Comparison of ENCODE assay signal across 8 cellular contexts in genomic region chr16:66552288-66553143, GRCh38. TPM values are rescaled to one million over a fixed set of nuclear protein-coding genes. Genes with fewer than 3 reads are reported as not detected.
A peak's percentile ranks its signal among the peaks of the same experiment; 100 is the strongest.
DNase-seq lines count a peak whose midpoint lies in the region; ATAC-seq and TF ChIP-seq lines count a peak whose summit lies in the region.

CKLF (plus strand) TSS chr16:66552576; CDS start chr16:66552716, 140 bp downstream.

- peak within 1 kb of the TSS; percentile 93 for H3K27ac Mint-ChIP-seq in CD4-positive, alpha-beta T cell

- TF ChIP-seq CTCF in CD4-positive, alpha-beta T cell (IDR thresholded peaks at IDR 0.05), result no peak

- peak within 1 kb of the TSS; percentile 92 for H3K4me3 Mint-ChIP-seq in CD4-positive, alpha-beta T cell

- ATAC-seq in CD4-positive, alpha-beta T cell (ENCODE audit: poor library complexity), result peak; percentile 68
- peak; percentile 69 for ATAC-seq in GM19467 (IDR thresholded peaks at IDR 0.05; ENCODE audit: unreplicated experiment)

- CTCF ChIA-PET in CD4-positive, alpha-beta T cell (lab: Charles Lee), result interaction anchor here (0.9 to 4.8 kb wide), 7 partner anchors 10 to 199 kb away, joined by 3 to 32 read pairs (median 7); partner anchors contain the start of gene DYNC1LI2

- H3K27ac ChIP-seq in CD4-positive, alpha-beta T cell (ENCODE audit: low read depth, low read length), result peak within 1 kb of the TSS; percentile 81

- H3K36me3 Mint-ChIP-seq in CD4-positive, alpha-beta T cell (ENCODE audit: low read depth), result peaks cover 45% of the 10 kb centered on the region

- POLR2A ChIA-PET in CD4-positive, alpha-beta T cell (lab: Charles Lee), result interaction anchor here (0.6 to 8.2 kb wide), 30 partner anchors 9 to 607 kb away, joined by 3 to 124 read pairs (median 4); partner anchors contain the start of genes CMTM2, CMTM3, CMTM4 and DYNC1LI2

- H3K27me3 ChIP-seq in CD4-positive, alpha-beta T cell (ENCODE audit: control insufficient read depth, insufficient read depth, low read length), result no peaks in the 10 kb centered on the region

- H3K4me1 Mint-ChIP-seq in CD4-positive, alpha-beta T cell (ENCODE audit: low read depth), result peaks cover 86% of the 10 kb centered on the region

- no peaks in the 10 kb centered on the region for H3K9me3 Mint-ChIP-seq in CD4-positive, alpha-beta T cell

- DNase-seq in CD4-positive, alpha-beta T cell, result peak; percentile 81 to 93 (median 88)
- DNase-seq in HS-27A (ENCODE audit: low read depth) (peak; percentile 85), NK-92 (lab: John Stamatoyannopoulos, UW; ENCODE audit: unreplicated experiment) (peak; percentile 60), lung microvascular endothelial cell (ENCODE audit: low read depth in 2 of 2) (peak; percentile 92 to 93)
- DNase-seq in activated CD8-positive, alpha-beta memory T cell treated with anti-CD3 and anti-CD28 coated beads for 1 hour (ENCODE audit: extremely low read depth in 1 of 2, low read depth in 1 of 2), result peak; percentile 65 to 83
- DNase-seq in effector CD4-positive, alpha-beta T cell, result peak; percentile 84
- peak; percentile 78 to 86 (median 81) for DNase-seq in stimulated activated CD4-positive, alpha-beta T cell treated with anti-CD3 and anti-CD28 coated beads, TNF-alpha, amount 100 ng/mL, for 24 hours (ENCODE audit: low read depth in 3 of 3)

- H3K9me3 ChIP-seq in CD4-positive, alpha-beta T cell (ENCODE audit: control insufficient read depth, low read length), result no peaks in the 10 kb centered on the region

- no peaks in the 10 kb centered on the region for H3K27me3 Mint-ChIP-seq in CD4-positive, alpha-beta T cell

- intact Hi-C loops in CD4-positive, alpha-beta T cell (cut with DNase I, micrococcal nuclease), result loop anchor here (2.0 to 5.0 kb wide), 3 partner anchors 35 to 50 kb away; no protein-coding TSS in a partner anchor

RNA-seq across cellular contexts. Expression of gene CKLF, which starts in this region (rescaled TPM):
- total RNA-seq in CD4-positive, alpha-beta T cell, result 10 to 100 TPM; 10.6 to 14.1 TPM
- 51.6 and 73.0 TPM in 2 replicates for total RNA-seq in lung microvascular endothelial cell

Comparison
In these comparisons a context has a peak if more than half of its experiments do, and no peak if none do; other contexts are left out.
1. Peak in every context shown above with its lines: DNase-seq, ATAC-seq and H3K27ac ChIP-seq.